Comparison of ENCODE assay signal across 11 cellular contexts in the genomic region with DNA sequence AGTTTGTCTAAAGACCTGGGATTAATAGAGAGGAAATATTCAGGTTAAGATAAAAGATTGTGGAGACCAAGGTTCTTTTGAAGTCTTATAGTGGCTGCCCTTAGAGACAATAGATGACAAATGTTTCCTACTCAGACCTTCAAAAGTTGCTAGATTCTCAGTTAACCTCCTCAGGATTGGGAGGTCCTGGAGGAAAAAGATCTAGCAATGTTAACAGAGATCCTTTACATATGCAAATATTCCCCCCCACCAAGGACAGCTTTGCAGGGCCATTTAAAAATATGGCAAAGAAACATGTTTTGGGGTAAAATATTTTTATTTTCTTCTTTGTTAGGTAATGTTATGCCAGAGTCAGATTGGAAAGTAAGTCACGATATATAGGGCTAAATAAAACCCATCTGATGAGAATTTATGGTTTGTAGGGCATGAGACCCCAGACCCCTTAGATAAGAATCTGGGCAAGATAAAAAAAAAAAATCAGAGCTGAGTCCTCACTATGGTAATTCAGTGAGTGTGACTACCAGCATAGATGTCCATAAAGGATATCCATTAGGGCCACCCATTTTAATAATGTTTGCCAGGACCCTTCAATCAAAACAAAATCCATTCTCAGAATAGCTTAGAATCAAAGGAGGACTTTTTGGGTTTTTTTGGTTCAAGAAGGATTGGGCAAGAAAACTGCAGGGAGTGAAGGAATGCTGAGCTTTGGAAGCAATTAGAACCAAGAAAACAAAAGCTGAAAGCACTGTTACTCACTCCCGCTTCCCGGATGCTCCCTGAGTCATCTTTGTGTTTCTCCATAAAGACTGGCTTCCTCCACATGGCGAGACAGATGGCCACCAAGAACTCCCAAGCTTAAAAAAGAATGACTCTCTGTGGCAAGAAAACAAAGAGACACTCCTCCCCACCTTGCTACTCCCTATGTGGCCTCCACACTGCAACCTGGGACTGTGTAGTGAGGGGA. TPM values are rescaled to one million over a fixed set of nuclear protein-coding genes. Genes with fewer than 3 reads are reported as not detected.
DNase-seq lines count a peak whose midpoint lies in the region; ATAC-seq and TF ChIP-seq lines count a peak whose summit lies in the region.
"Had no signal": no experiment of that assay in that cellular context is flagged by ENCODE, and none has a peak within 500 bp of the region (broad histone marks: within the 10 kb centered on the region; RNA-seq: fewer than 3 reads in every experiment).

No MANE protein-coding gene starts in this region.

- H3K27me3 ChIP-seq in HUES64 (ENCODE audit: insufficient read depth, low read length) (no peaks in the 10 kb centered on the region), left lung (peaks cover 0 to 43% of the 10 kb centered on the region in 2 donors), vagina (no peaks in the 10 kb centered on the region)

- H3K9me3 ChIP-seq in HUES64 (ENCODE audit: insufficient read depth, low read depth, low read length) (no peaks in the 10 kb centered on the region), left lung (no peaks in the 10 kb centered on the region), vagina (no peaks in the 10 kb centered on the region)

- H3K4me3 ChIP-seq in HUES64 (ENCODE audit: low read length) (peak overlapping the region; percentile 22; the same call in 1 of the 2 replicates), left lung (no peak overlapping the region), vagina (no peak overlapping the region)

- no peaks in the 10 kb centered on the region for H3K9me3 Mint-ChIP-seq in activated CD8-positive, alpha-beta T cell treated with anti-CD3 and anti-CD28 coated beads, Interleukin-2, amount 10 ng/mL, durations not matched to agents 7 days and 5 days (ENCODE audit: insufficient read depth)
- H3K9me3 Mint-ChIP-seq: CD4-positive, alpha-beta memory T cell had no signal

- H3K27ac Mint-ChIP-seq in activated CD8-positive, alpha-beta T cell treated with anti-CD3 and anti-CD28 coated beads, Interleukin-2, amount 10 ng/mL, durations not matched to agents 7 days and 5 days, result no peak overlapping the region
- H3K27ac Mint-ChIP-seq: CD4-positive, alpha-beta memory T cell; naive B cell had no signal

- H3K9ac ChIP-seq in HUES64 (ENCODE audit: low read depth, low read length), result peak overlapping the region; percentile 69; the same call in 1 of the 2 replicates

- CTCF ChIA-PET in activated CD8-positive, alpha-beta T cell treated with anti-CD3 and anti-CD28 coated beads, Interleukin-2, amount 10 ng/mL, durations not matched to agents 7 days and 5 days (lab: Charles Lee), result interaction anchor here (1.0 to 1.4 kb wide), 2 partner anchors 12 to 242 kb away, joined by 3 to 6 read pairs; no protein-coding TSS in a partner anchor

- H3K27ac ChIP-seq in HUES64 (ENCODE audit: low read depth, low read length) (peak overlapping the region; percentile 99), left lung (no peak overlapping the region), vagina (no peak overlapping the region)

- no peaks in the 10 kb centered on the region for H3K36me3 ChIP-seq in HUES64 (ENCODE audit: insufficient read depth, low read length)
- peaks cover 0 to 2% of the 10 kb centered on the region in 2 donors for H3K36me3 ChIP-seq in left lung
- no peaks in the 10 kb centered on the region for H3K36me3 ChIP-seq in vagina

- no peak overlapping the region for H3K4me3 Mint-ChIP-seq in activated CD8-positive, alpha-beta T cell treated with anti-CD3 and anti-CD28 coated beads, Interleukin-2, amount 10 ng/mL, durations not matched to agents 7 days and 5 days
- H3K4me3 Mint-ChIP-seq: CD4-positive, alpha-beta memory T cell; naive B cell had no signal

- TF ChIP-seq CTCF in AG09319 (IDR thresholded peaks at IDR 0.05; ENCODE audit: low read depth, low read length) (no peak), left lung (IDR thresholded peaks at IDR 0.05) (no peak), vagina (IDR thresholded peaks at IDR 0.05) (no peak)

- no peaks in the 10 kb centered on the region for H3K4me1 Mint-ChIP-seq in activated CD8-positive, alpha-beta T cell treated with anti-CD3 and anti-CD28 coated beads, Interleukin-2, amount 10 ng/mL, durations not matched to agents 7 days and 5 days (ENCODE audit: low read depth)

- peaks cover 19% of the 10 kb centered on the region for H3K4me1 ChIP-seq in HUES64 (ENCODE audit: insufficient read depth, low read length)
- H3K4me1 ChIP-seq in left lung, result peaks cover 0 to 5% of the 10 kb centered on the region in 2 donors
- H3K4me1 ChIP-seq in vagina, result no peaks in the 10 kb centered on the region

- WGBS in HUES64, result 6% methylated on average over 4 of the region's 4 CpGs

- intact Hi-C loops in left lung (cut with DNase I), result no loop called here
- intact Hi-C loops in vagina (cut with DNase I), result no loop called here

- peak; percentile 17 for ATAC-seq in left lung
- no peak for ATAC-seq in activated CD8-positive, alpha-beta T cell treated with anti-CD3 and anti-CD28 coated beads, Interleukin-2, amount 10 ng/mL, durations not matched to agents 7 days and 5 days
- no peak for ATAC-seq in GM21825 (IDR thresholded peaks at IDR 0.05; ENCODE audit: unreplicated experiment)

- no peak for TF ChIP-seq POLR2A in vagina (IDR thresholded peaks at IDR 0.05)

- no peaks in the 10 kb centered on the region for H3K36me3 Mint-ChIP-seq in activated CD8-positive, alpha-beta T cell treated with anti-CD3 and anti-CD28 coated beads, Interleukin-2, amount 10 ng/mL, durations not matched to agents 7 days and 5 days (ENCODE audit: low read depth)
- H3K36me3 Mint-ChIP-seq: CD4-positive, alpha-beta memory T cell; naive B cell had no signal

- peaks cover 5% of the 10 kb centered on the region for H3K27me3 Mint-ChIP-seq in activated CD8-positive, alpha-beta T cell treated with anti-CD3 and anti-CD28 coated beads, Interleukin-2, amount 10 ng/mL, durations not matched to agents 7 days and 5 days (ENCODE audit: low read depth)

- DNase-seq in AG09319 (ENCODE audit: extremely low read depth, low read depth) (peak; percentile 70), dedifferentiated amniotic fluid mesenchymal stem cell (ENCODE audit: extremely low spot score) (peak; percentile 75), left lung (no peak), vagina (ENCODE audit: extremely low spot score in 2 of 2) (no peak), NCI-H1417 treated with DMSO at 0.1 percent for 48 hours (lab: John Stamatoyannopoulos, UW) (no peak)
- no peak for DNase-seq in activated CD8-positive, alpha-beta T cell treated with anti-CD3 and anti-CD28 coated beads, Interleukin-2, amount 10 ng/mL, durations not matched to agents 7 days and 5 days
- DNase-seq: CD4-positive, alpha-beta memory T cell; naive B cell; T-helper 9 cell had no signal

- POLR2A ChIA-PET in activated CD8-positive, alpha-beta T cell treated with anti-CD3 and anti-CD28 coated beads, Interleukin-2, amount 10 ng/mL, durations not matched to agents 7 days and 5 days (lab: Charles Lee), result no interaction called here

RNA-seq across cellular contexts. Expression of a gene that starts 28.2 kb away (rescaled TPM):
- polyA plus RNA-seq in HUES64 (2013, experiment 1 of 2), result not detected
- 0.63 TPM for polyA plus RNA-seq in HUES64 (2013, experiment 2 of 2)
- total RNA-seq in left lung, result 10 to 100 TPM in 1 of 2 donors, under 1 TPM in 1; 0.44 to 12.1 TPM
- not detected for total RNA-seq in activated CD8-positive, alpha-beta T cell treated with anti-CD3 and anti-CD28 coated beads, Interleukin-2, amount 10 ng/mL, durations not matched to agents 7 days and 5 days
- total RNA-seq in vagina, result not detected
- total RNA-seq: CD4-positive, alpha-beta memory T cell had no signal
- polyA plus RNA-seq: CD4-positive, alpha-beta memory T cell had no signal

RNA-seq across cellular contexts. Expression of a gene that starts 44.1 kb away (rescaled TPM):
- polyA plus RNA-seq in HUES64 (2013, experiment 1 of 2), result 0.85 TPM
- 1.6 TPM for polyA plus RNA-seq in HUES64 (2013, experiment 2 of 2)
- total RNA-seq in left lung, result 1 to 10 TPM in 1 of 2 donors, not detected in 1; 2.5 TPM
- total RNA-seq in activated CD8-positive, alpha-beta T cell treated with anti-CD3 and anti-CD28 coated beads, Interleukin-2, amount 10 ng/mL, durations not matched to agents 7 days and 5 days, result not detected
- total RNA-seq in vagina, result not detected
- total RNA-seq: CD4-positive, alpha-beta memory T cell had no signal
- polyA plus RNA-seq: CD4-positive, alpha-beta memory T cell had no signal

RNA-seq across cellular contexts. Expression of a gene that starts 45.7 kb away (rescaled TPM):
- polyA plus RNA-seq in HUES64 (2013, experiment 1 of 2), result not detected
- polyA plus RNA-seq in HUES64 (2013, experiment 2 of 2), result not detected
- total RNA-seq in left lung (not detected), vagina (not detected)
- not detected for total RNA-seq in activated CD8-positive, alpha-beta T cell treated with anti-CD3 and anti-CD28 coated beads, Interleukin-2, amount 10 ng/mL, durations not matched to agents 7 days and 5 days
- total RNA-seq: CD4-positive, alpha-beta memory T cell had no signal
- polyA plus RNA-seq: CD4-positive, alpha-beta memory T cell had no signal

Comparison
In these comparisons a context has a peak if more than half of its experiments do, and no peak if none do; other contexts are left out.
1. DNase-seq: peak in AG09319 (single experiment) and dedifferentiated amniotic fluid mesenchymal stem cell (single experiment); none in left lung (0 of 2), activated CD8-positive, alpha-beta T cell treated with anti-CD3 and anti-CD28 coated beads, Interleukin-2, amount 10 ng/mL, durations not matched to agents 7 days and 5 days (single experiment), vagina (0 of 2) and NCI-H1417 treated with DMSO at 0.1 percent for 48 hours (single experiment).